8 cellular contexts compared by ENCODE assay signal in the genomic region with DNA sequence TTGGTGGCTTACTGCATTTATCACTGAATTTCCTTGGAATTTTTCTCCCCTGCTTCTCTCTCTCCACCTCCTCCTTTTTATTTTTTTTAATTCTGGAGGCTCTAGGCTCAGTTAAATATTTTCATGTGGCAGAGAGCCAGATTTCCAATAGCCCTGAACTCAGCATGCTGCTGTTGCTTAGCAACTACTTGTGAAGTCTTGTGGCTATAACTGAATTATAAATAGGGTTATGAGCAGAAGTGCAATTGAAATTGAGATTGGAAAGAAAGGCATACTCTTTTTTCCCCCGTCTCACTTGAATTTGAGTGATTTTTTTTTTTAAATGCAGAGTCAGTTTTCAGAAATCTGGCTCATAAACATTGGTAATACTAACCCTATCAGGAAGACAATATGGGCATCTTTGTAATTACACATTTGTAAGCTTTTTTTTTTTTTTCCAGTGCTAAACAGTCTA. TPM values are rescaled to one million over a fixed set of nuclear protein-coding genes. Genes with fewer than 3 reads are reported as not detected.
A peak's percentile ranks its signal among the peaks of the same experiment; 100 is the strongest.
DNase-seq lines count a peak whose midpoint lies in the region; ATAC-seq, FAIRE-seq and TF ChIP-seq lines count a peak whose summit lies in the region.

No MANE protein-coding gene starts in this region.

- peaks cover 20 to 22% of the 10 kb centered on the region in 2 donors for H3K4me1 ChIP-seq in thoracic aorta (ENCODE audit: control insufficient read depth in 1 of 2, low read depth in 2 of 2)

- H3K27ac ChIP-seq in thoracic aorta = peak overlapping the region in 1 of 2 donors; percentile 42

- H3K36me3 Mint-ChIP-seq in activated naive CD4-positive, alpha-beta T cell treated with anti-CD3 and anti-CD28 coated beads for 36 hours (ENCODE audit: low read depth) = peaks cover 34% of the 10 kb centered on the region

- H3K9me3 Mint-ChIP-seq in activated naive CD4-positive, alpha-beta T cell treated with anti-CD3 and anti-CD28 coated beads for 36 hours = peaks cover 2% of the 10 kb centered on the region

- intact Hi-C loops in activated naive CD4-positive, alpha-beta T cell treated with anti-CD3 and anti-CD28 coated beads for 36 hours (cut with micrococcal nuclease) = loop anchor here (5.0 kb wide), 1 partner anchor 49 kb away; no protein-coding TSS in a partner anchor
- intact Hi-C loops in left colon (cut with DNase I, micrococcal nuclease) = no loop called here

- no peaks in the 10 kb centered on the region for H3K27me3 Mint-ChIP-seq in activated naive CD4-positive, alpha-beta T cell treated with anti-CD3 and anti-CD28 coated beads for 36 hours (ENCODE audit: low read depth)

- no peak for DNase-seq in activated naive CD4-positive, alpha-beta T cell treated with anti-CD3 and anti-CD28 coated beads for 36 hours
- no peak for DNase-seq in activated naive CD4-positive, alpha-beta T cell treated with anti-CD3 and anti-CD28 coated beads, Interleukin-2, amount 50 U/mL, for 16 hours
- DNase-seq in NCI-H524 (lab: John Stamatoyannopoulos, UW) = peak; percentile 4 to 70
- peak; percentile 61 for DNase-seq in bronchial epithelial cell (ENCODE audit: low read depth)
- no peak for DNase-seq in left colon
- DNase-seq in thoracic aorta (ENCODE audit: low spot score) = no peak
- DNase-seq in UCSD-AML1 (lab: John Stamatoyannopoulos, UW; ENCODE audit: unreplicated experiment) = no peak

- no peak for TF ChIP-seq CTCF in bronchial epithelial cell (IDR thresholded peaks at IDR 0.05; ENCODE audit: insufficient read depth, low read length, severe bottlenecking)
- TF ChIP-seq CTCF in thoracic aorta (IDR thresholded peaks at IDR 0.05) = no peak

- H3K27me3 ChIP-seq in bronchial epithelial cell (ENCODE audit: control insufficient read depth, insufficient read depth, low read length) = no peaks in the 10 kb centered on the region
- no peaks in the 10 kb centered on the region for H3K27me3 ChIP-seq in thoracic aorta (replicated peaks; ENCODE audit: insufficient read depth)

- CTCF ChIA-PET in activated naive CD4-positive, alpha-beta T cell treated with anti-CD3 and anti-CD28 coated beads for 36 hours (lab: Charles Lee) = interaction anchor here (0.6 to 1.3 kb wide), 2 partner anchors 13 to 32 kb away, joined by 4 read pairs; no protein-coding TSS in a partner anchor

- peak overlapping the region; percentile 63 for H3K27ac Mint-ChIP-seq in activated naive CD4-positive, alpha-beta T cell treated with anti-CD3 and anti-CD28 coated beads for 36 hours

- no peaks in the 10 kb centered on the region for H3K36me3 ChIP-seq in bronchial epithelial cell (ENCODE audit: control insufficient read depth, insufficient read depth, low read length)
- no peaks in the 10 kb centered on the region for H3K36me3 ChIP-seq in thoracic aorta

- ATAC-seq in HG03354 (IDR thresholded peaks at IDR 0.05; ENCODE audit: poor library complexity, severe bottlenecking, unreplicated experiment) (peak; percentile 68), left colon (peak; percentile 94), thoracic aorta (ENCODE audit: insufficient number of reproducible peaks, low FRiP score, low read depth) (peak; percentile 78)

- H3K9me3 ChIP-seq in thoracic aorta = peaks cover 6% of the 10 kb centered on the region

- H3K4me1 Mint-ChIP-seq in activated naive CD4-positive, alpha-beta T cell treated with anti-CD3 and anti-CD28 coated beads for 36 hours (ENCODE audit: low read depth) = peaks cover 83% of the 10 kb centered on the region

- H3K4me3 Mint-ChIP-seq in activated naive CD4-positive, alpha-beta T cell treated with anti-CD3 and anti-CD28 coated beads for 36 hours = peak overlapping the region; percentile 28

- no peak for FAIRE-seq in bronchial epithelial cell (lab: Jason Lieb, UNC)

- H3K4me3 ChIP-seq in bronchial epithelial cell (ENCODE audit: low read depth, low read length) = no peak overlapping the region
- no peak overlapping the region for H3K4me3 ChIP-seq in thoracic aorta

RNA-seq across cellular contexts. Expression of gene ATF7IP, which starts 38.3 kb away (rescaled TPM):
- 100 to 1,000 TPM; 131 to 141 TPM for total RNA-seq in activated naive CD4-positive, alpha-beta T cell treated with anti-CD3 and anti-CD28 coated beads for 36 hours
- 13.1 and 22.4 TPM in 2 replicates for total RNA-seq in bronchial epithelial cell
- total RNA-seq in left colon = 10 to 100 TPM; 42.9 to 46.3 TPM
- total RNA-seq in thoracic aorta = 10 to 100 TPM; 41.0 to 41.7 TPM

Comparison
In these comparisons a context has a peak if more than half of its experiments do, and no peak if none do; other contexts are left out.
1. DNase-seq: peak in NCI-H524 (2 of 2) and bronchial epithelial cell (single experiment); none in activated naive CD4-positive, alpha-beta T cell treated with anti-CD3 and anti-CD28 coated beads for 36 hours (single experiment), activated naive CD4-positive, alpha-beta T cell treated with anti-CD3 and anti-CD28 coated beads, Interleukin-2, amount 50 U/mL, for 16 hours (single experiment), left colon (0 of 2), thoracic aorta (single experiment) and UCSD-AML1 (single experiment).
2. Peak in every context shown above with its lines, with median percentiles within 50 percentile points of each other: ATAC-seq.